In the genomic region with DNA sequence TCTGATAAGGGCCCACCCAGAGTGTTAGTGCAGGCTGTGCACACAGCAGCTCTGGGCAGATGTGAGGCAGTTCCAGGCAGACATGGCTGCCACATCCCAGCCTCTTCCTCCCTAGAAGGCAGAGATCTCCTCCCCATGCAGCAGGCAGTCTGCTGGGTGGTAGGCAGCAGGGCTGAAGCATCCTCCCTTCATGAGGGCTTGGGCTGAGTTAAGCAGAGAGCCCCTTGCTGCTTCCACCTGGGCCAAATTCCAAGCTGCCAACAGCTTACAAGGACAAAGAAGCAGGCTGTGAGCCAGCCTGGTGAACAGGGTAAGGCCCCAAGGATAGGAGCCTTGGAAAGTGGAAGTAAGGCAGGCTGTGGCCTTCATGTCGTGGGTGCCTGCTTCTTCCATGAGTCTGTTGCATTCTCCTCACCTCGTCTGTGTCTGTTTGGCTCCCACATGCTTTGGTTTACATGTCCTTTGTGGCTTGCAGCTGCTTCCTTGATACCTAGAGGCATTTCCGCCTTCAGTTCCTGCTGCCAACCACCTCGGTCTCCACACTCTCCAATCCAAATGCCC, we compare ENCODE assay signal across 14 cellular contexts. TPM values are rescaled to one million over a fixed set of nuclear protein-coding genes. Genes with fewer than 3 reads are reported as not detected.
DNase-seq lines count a peak whose midpoint lies in the region; ATAC-seq and TF ChIP-seq lines count a peak whose summit lies in the region.
"Had no signal": no experiment of that assay in that cellular context is flagged by ENCODE, and none has a peak within 500 bp of the region (broad histone marks: within the 10 kb centered on the region; RNA-seq: fewer than 3 reads in every experiment).

No MANE protein-coding gene starts in this region.

- no peaks in the 10 kb centered on the region for H3K9me3 ChIP-seq in BLaER1 treated with 17β-estradiol and CSF1 and Interleukin-3, amounts not matched to agents 10 nM and 100 nM (replicated peaks in 1 of 11)
- H3K9me3 ChIP-seq in HEK293 (ENCODE audit: control insufficient read depth, insufficient read depth, low read depth, low read length) (no peaks in the 10 kb centered on the region), mucosa of stomach (ENCODE audit: control insufficient read depth, low read length) (no peaks in the 10 kb centered on the region), A673 (ENCODE audit: low read depth, low read length, poor library complexity, severe bottlenecking) (no peaks in the 10 kb centered on the region)

- intact Hi-C loops in A673 (cut with micrococcal nuclease; ENCODE audit: unreplicated experiment) = no loop called here

- DNase-seq in activated naive CD8-positive, alpha-beta T cell treated with anti-CD3 and anti-CD28 coated beads, Interleukin-2, amount 10 ng/mL, durations not matched to agents 7 days and 5 days = no peak
- DNase-seq in ACHN (no peak), HEK293T (ENCODE audit: extremely low spot score) (no peak), T-helper 9 cell (no peak), A673 (ENCODE audit: low spot score) (no peak)
- DNase-seq: activated CD4-positive, alpha-beta T cell treated with anti-CD3 and anti-CD28 coated beads for 48 hours; GM23248; mammary epithelial cell; NCI-H2081 had no signal

- peak overlapping the region in 9 of 11 experiments; percentile 8 to 78 (median 63); a peak in 16 of 22 replicates for H3K27ac ChIP-seq in BLaER1 treated with 17β-estradiol and CSF1 and Interleukin-3, amounts not matched to agents 10 nM and 100 nM
- H3K27ac ChIP-seq in HEK293 (ENCODE audit: extremely low read depth, low read depth, low read length) (no peak overlapping the region), A673 (ENCODE audit: low read depth, low read length, poor library complexity, severe bottlenecking) (no peak overlapping the region)
- H3K27ac ChIP-seq: GM23248 had no signal

- H3K4me1 ChIP-seq in BLaER1 treated with 17β-estradiol and CSF1 and Interleukin-3, amounts not matched to agents 10 nM and 100 nM = peaks cover 45 to 87% (median 56%) of the 10 kb centered on the region in 10 experiments
- H3K4me1 ChIP-seq in HEK293 (ENCODE audit: control insufficient read depth, insufficient read depth, low read length) (no peaks in the 10 kb centered on the region), mucosa of stomach (ENCODE audit: control insufficient read depth, insufficient read depth, low read length) (peaks cover 29% of the 10 kb centered on the region), A673 (ENCODE audit: insufficient read depth, low read length, poor library complexity, severe bottlenecking) (no peaks in the 10 kb centered on the region)

- H3K9me3 Mint-ChIP-seq in activated naive CD8-positive, alpha-beta T cell treated with anti-CD3 and anti-CD28 coated beads, Interleukin-2, amount 10 ng/mL, durations not matched to agents 7 days and 5 days = no peaks in the 10 kb centered on the region

- peak; percentile 43 for ATAC-seq in activated naive CD8-positive, alpha-beta T cell treated with anti-CD3 and anti-CD28 coated beads, Interleukin-2, amount 10 ng/mL, durations not matched to agents 7 days and 5 days (ENCODE audit: low read depth)
- ATAC-seq: Panc1 had no signal

- peak overlapping the region; percentile 85 for H3K27ac Mint-ChIP-seq in activated naive CD8-positive, alpha-beta T cell treated with anti-CD3 and anti-CD28 coated beads, Interleukin-2, amount 10 ng/mL, durations not matched to agents 7 days and 5 days

- peak overlapping the region; percentile 74 to 100 (median 90) for H3K4me2 ChIP-seq in BLaER1 treated with 17β-estradiol and CSF1 and Interleukin-3, amounts not matched to agents 10 nM and 100 nM

- no TSS peak for BruUV-seq in A673 (replicated peaks; lab: Mats Ljungman, UMichigan)

- peaks cover 64% of the 10 kb centered on the region for H3K36me3 Mint-ChIP-seq in activated naive CD8-positive, alpha-beta T cell treated with anti-CD3 and anti-CD28 coated beads, Interleukin-2, amount 10 ng/mL, durations not matched to agents 7 days and 5 days

- TF ChIP-seq CTCF in HEK293 (tag by site-specific recombination; IDR thresholded peaks at IDR 0.05) (no peak), A673 (conservative IDR thresholded peaks at IDR 0.05; ENCODE audit: low read depth, low read length) (no peak)

- H3K27me3 ChIP-seq in BLaER1 treated with 17β-estradiol and CSF1 and Interleukin-3, amounts not matched to agents 10 nM and 100 nM = no peaks in the 10 kb centered on the region
- H3K27me3 ChIP-seq in mucosa of stomach (ENCODE audit: control insufficient read depth, insufficient read depth, low read length) (no peaks in the 10 kb centered on the region), A673 (replicated peaks; ENCODE audit: insufficient read depth, low read depth, low read length, poor library complexity) (no peaks in the 10 kb centered on the region)

- H3K27me3 Mint-ChIP-seq in activated naive CD8-positive, alpha-beta T cell treated with anti-CD3 and anti-CD28 coated beads, Interleukin-2, amount 10 ng/mL, durations not matched to agents 7 days and 5 days = no peaks in the 10 kb centered on the region

- H3K4me1 Mint-ChIP-seq in activated naive CD8-positive, alpha-beta T cell treated with anti-CD3 and anti-CD28 coated beads, Interleukin-2, amount 10 ng/mL, durations not matched to agents 7 days and 5 days = peaks cover 78% of the 10 kb centered on the region

- POLR2A ChIA-PET in HEK293 (lab: Yijun Ruan, JAX) = no interaction called here
- POLR2A ChIA-PET in activated naive CD8-positive, alpha-beta T cell treated with anti-CD3 and anti-CD28 coated beads, Interleukin-2, amount 10 ng/mL, durations not matched to agents 7 days and 5 days (lab: Charles Lee) = interaction anchor here (0.6 to 3.0 kb wide), 8 partner anchors 13 to 91 kb away, joined by 3 to 21 read pairs (median 7); no protein-coding TSS in a partner anchor
- POLR2A ChIA-PET in HEK293T (lab: Yijun Ruan, JAX) = interaction anchor here (1.1 kb wide), 1 partner anchor 17 kb away, joined by 3 read pairs; no protein-coding TSS in a partner anchor
- POLR2A ChIA-PET in A673 (lab: Charles Lee; ENCODE audit: low non-redundant PET) = no interaction called here

- peaks cover 0 to 100% (median 50%) of the 10 kb centered on the region in 11 experiments; a peak in 16 of 22 replicates for H4K20me1 ChIP-seq in BLaER1 treated with 17β-estradiol and CSF1 and Interleukin-3, amounts not matched to agents 10 nM and 100 nM

- in situ Hi-C loops in ACHN (cut with HindIII; ENCODE audit: low pct_ligation_motif_present, low pct_unique_long_range_greater_than_20kb, low sequenced_read_pairs) = no loop called here

- peaks cover 18 to 85% (median 42%) of the 10 kb centered on the region in 11 experiments; a peak in 16 of 22 replicates for H3K36me3 ChIP-seq in BLaER1 treated with 17β-estradiol and CSF1 and Interleukin-3, amounts not matched to agents 10 nM and 100 nM
- no peaks in the 10 kb centered on the region for H3K36me3 ChIP-seq in HEK293 (ENCODE audit: control insufficient read depth in 2 of 2, insufficient read depth in 1 of 2, low read length in 2 of 2)
- no peaks in the 10 kb centered on the region for H3K36me3 ChIP-seq in mucosa of stomach (ENCODE audit: control insufficient read depth, insufficient read depth, low read length)
- H3K36me3 ChIP-seq in A673 (ENCODE audit: insufficient read depth, low read length, poor library complexity, severe bottlenecking) = no peaks in the 10 kb centered on the region

- H3K9ac ChIP-seq in BLaER1 treated with 17β-estradiol and CSF1 and Interleukin-3, amounts not matched to agents 10 nM and 100 nM = peak overlapping the region in 9 of 11 experiments; percentile 18 to 67 (median 44); a peak in 13 of 22 replicates
- H3K9ac ChIP-seq in mucosa of stomach (ENCODE audit: low read length) = peak overlapping the region; percentile 30
- H3K9ac ChIP-seq: GM23248 had no signal

- H3K4me3 Mint-ChIP-seq in activated naive CD8-positive, alpha-beta T cell treated with anti-CD3 and anti-CD28 coated beads, Interleukin-2, amount 10 ng/mL, durations not matched to agents 7 days and 5 days = peak overlapping the region; percentile 95

- H3K4me3 ChIP-seq in BLaER1 treated with 17β-estradiol and CSF1 and Interleukin-3, amounts not matched to agents 10 nM and 100 nM = 0 out of 20 replicates have a peak overlapping the region, but pooled peaks of 1 of the 10 experiments have one; percentile 17
- H3K4me3 ChIP-seq in HEK293 (ENCODE audit: low read depth, low read length) = no peak overlapping the region
- no peak overlapping the region for H3K4me3 ChIP-seq in mucosa of stomach (ENCODE audit: low read length)
- no peak overlapping the region for H3K4me3 ChIP-seq in A673 (ENCODE audit: low read depth, low read length, poor library complexity, severe bottlenecking)
- H3K4me3 ChIP-seq: GM23248 had no signal

- CTCF ChIA-PET in HEK293 (lab: Yijun Ruan, JAX) (interaction anchor here (2.3 kb wide), 1 partner anchor 17 kb away, joined by 7 read pairs; no protein-coding TSS in a partner anchor), HEK293T (lab: Yijun Ruan, JAX) (interaction anchor here (1.3 kb wide), 1 partner anchor 17 kb away, joined by 6 read pairs; no protein-coding TSS in a partner anchor), A673 (lab: Charles Lee) (no interaction called here)

TF ChIP-seq in HEK293, 187 proteins besides CTCF, POLR2A, EP300 and RAD21:
- TF ChIP-seq ZIC2 (tag by site-specific recombination; IDR thresholded peaks at IDR 0.05) (peak; percentile 34; the same call in 1 of the 2 replicates), GLIS2 (tag by site-specific recombination; IDR thresholded peaks at IDR 0.05) (no peak), SP3 (tag by site-specific recombination; IDR thresholded peaks at IDR 0.05) (no peak)

TF ChIP-seq in HEK293T, 16 proteins besides CTCF, POLR2A, EP300 and RAD21:
- TF ChIP-seq SP1 (IDR thresholded peaks at IDR 0.05) (no peak), L3MBTL2 (conservative IDR thresholded peaks at IDR 0.05) (no peak), LEF1 (IDR thresholded peaks at IDR 0.05; ENCODE audit: borderline replicate concordance) (no peak), SUZ12 (IDR thresholded peaks at IDR 0.05) (no peak), BHLHE40 (IDR thresholded peaks at IDR 0.05; ENCODE audit: borderline replicate concordance) (no peak), FOXM1 (IDR thresholded peaks at IDR 0.05; ENCODE audit: borderline replicate concordance) (no peak), CTBP1 (IDR thresholded peaks at IDR 0.05; ENCODE audit: borderline replicate concordance) (no peak)
TF ChIP-seq in HEK293T: peak in this region for 0.

RNA-seq across cellular contexts. Expression of a gene that starts 7.8 kb away (rescaled TPM):
- 100 to 1,000 TPM; 361 to 385 TPM for total RNA-seq in activated naive CD8-positive, alpha-beta T cell treated with anti-CD3 and anti-CD28 coated beads, Interleukin-2, amount 10 ng/mL, durations not matched to agents 7 days and 5 days
- total RNA-seq in A673 (2021) = 0.60 and 1.8 TPM in 2 replicates

RNA-seq across cellular contexts. Expression of a gene that starts 54.2 kb away (rescaled TPM):
- 1 to 10 TPM; 2.1 to 4.0 TPM for total RNA-seq in activated naive CD8-positive, alpha-beta T cell treated with anti-CD3 and anti-CD28 coated beads, Interleukin-2, amount 10 ng/mL, durations not matched to agents 7 days and 5 days
- not detected in 2 replicates for total RNA-seq in A673 (2021)
- total RNA-seq: fibroblast of villous mesenchyme, GM23248 had no signal

Comparison
In these comparisons a context has a peak if more than half of its experiments do, and no peak if none do; other contexts are left out.
1. H3K27ac ChIP-seq: peak in BLaER1 treated with 17β-estradiol and CSF1 and Interleukin-3, amounts not matched to agents 10 nM and 100 nM (9 of 11); none in HEK293 (single experiment) and A673 (single experiment).
2. RNA of a gene that starts 7.8 kb away (total RNA-seq): 361 to 385 TPM in activated naive CD8-positive, alpha-beta T cell treated with anti-CD3 and anti-CD28 coated beads, Interleukin-2, amount 10 ng/mL, durations not matched to agents 7 days and 5 days; 0.60 to 1.8 TPM in A673; every median in the first group is over 100 times any median in the second.
3. POLR2A ChIA-PET loops: an anchor here in activated naive CD8-positive, alpha-beta T cell treated with anti-CD3 and anti-CD28 coated beads, Interleukin-2, amount 10 ng/mL, durations not matched to agents 7 days and 5 days (0.6 to 3.0 kb wide) and HEK293T (1.1 kb wide); none called in HEK293 and A673.